8 cellular contexts compared by ENCODE assay signal in the genomic region with DNA sequence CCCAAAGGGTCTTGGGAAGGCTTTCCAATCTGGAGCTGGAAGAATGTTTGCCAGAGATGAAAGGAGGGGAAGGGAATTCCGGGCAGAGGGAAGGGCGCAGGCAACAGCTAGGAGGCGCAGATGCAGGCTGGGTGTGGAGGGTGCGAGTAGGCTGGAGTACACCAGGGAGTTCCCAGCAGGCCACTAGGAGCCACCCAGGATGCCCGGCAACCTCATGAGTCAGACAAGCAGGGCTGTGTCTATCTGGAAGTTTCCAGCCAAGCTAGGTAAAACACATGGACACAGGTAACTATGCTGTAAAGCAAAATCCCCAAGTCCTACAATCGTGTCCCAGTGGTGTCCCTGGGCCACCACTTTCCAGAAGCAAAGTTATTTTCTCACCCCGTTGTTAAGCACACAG. TPM values are rescaled to one million over a fixed set of nuclear protein-coding genes. Genes with fewer than 3 reads are reported as not detected.
DNase-seq lines count a peak whose midpoint lies in the region; ATAC-seq and TF ChIP-seq lines count a peak whose summit lies in the region.

No MANE protein-coding gene starts in this region.

- H3K4me3 ChIP-seq in tibial artery = peak overlapping the region; percentile 85 to 90

- ATAC-seq in GM19467 (IDR thresholded peaks at IDR 0.05; ENCODE audit: unreplicated experiment) = no peak

- peak; percentile 52 for DNase-seq in activated CD8-positive, alpha-beta memory T cell treated with anti-CD3 and anti-CD28 coated beads, Interleukin-2, amount 50 U/mL, for 48 hours
- no peak for DNase-seq in activated CD8-positive, alpha-beta memory T cell treated with anti-CD3 and anti-CD28 coated beads for 24 hours
- no peak for DNase-seq in activated T-helper 1 cell treated with anti-CD3 and anti-CD28 coated beads, Interleukin-12 subunit alpha, Interleukin-12 subunit beta, Interleukin-2, Interleukin-4 antibody, amounts not matched to agents 30 ng/mL and 10 ng/mL and 1 ng/mL, durations not matched to agents 14 hours and 24 hours and 36 hours (ENCODE audit: low spot score)
- DNase-seq in immature natural killer cell (no peak), tibial artery (peak in 1 of 2 donors; percentile 79), NCI-H2029 (lab: John Stamatoyannopoulos, UW) (no peak), NCI-H446 treated with DMSO at 0.1 percent for 48 hours (lab: John Stamatoyannopoulos, UW) (no peak)

- peak overlapping the region; percentile 73 for H3K27ac Mint-ChIP-seq in activated T-helper 1 cell treated with anti-CD3 and anti-CD28 coated beads, Interleukin-12 subunit alpha, Interleukin-12 subunit beta, Interleukin-2, Interleukin-4 antibody, amounts not matched to agents 30 ng/mL and 10 ng/mL and 1 ng/mL, durations not matched to agents 14 hours and 24 hours and 36 hours
- H3K27ac Mint-ChIP-seq in immature natural killer cell = peak overlapping the region in 3 of 6 donors; percentile 26 to 48 (median 46)

- H3K4me1 Mint-ChIP-seq in activated T-helper 1 cell treated with anti-CD3 and anti-CD28 coated beads, Interleukin-12 subunit alpha, Interleukin-12 subunit beta, Interleukin-2, Interleukin-4 antibody, amounts not matched to agents 30 ng/mL and 10 ng/mL and 1 ng/mL, durations not matched to agents 14 hours and 24 hours and 36 hours (ENCODE audit: low read depth) = peaks cover 33% of the 10 kb centered on the region
- peaks cover 11 to 20% of the 10 kb centered on the region in 2 donors for H3K4me1 Mint-ChIP-seq in immature natural killer cell

- H3K36me3 Mint-ChIP-seq in activated T-helper 1 cell treated with anti-CD3 and anti-CD28 coated beads, Interleukin-12 subunit alpha, Interleukin-12 subunit beta, Interleukin-2, Interleukin-4 antibody, amounts not matched to agents 30 ng/mL and 10 ng/mL and 1 ng/mL, durations not matched to agents 14 hours and 24 hours and 36 hours (ENCODE audit: low read depth) = no peaks in the 10 kb centered on the region
- no peaks in the 10 kb centered on the region for H3K36me3 Mint-ChIP-seq in immature natural killer cell

- TF ChIP-seq CTCF in tibial artery (IDR thresholded peaks at IDR 0.05) = no peak

- H3K4me3 Mint-ChIP-seq in activated T-helper 1 cell treated with anti-CD3 and anti-CD28 coated beads, Interleukin-12 subunit alpha, Interleukin-12 subunit beta, Interleukin-2, Interleukin-4 antibody, amounts not matched to agents 30 ng/mL and 10 ng/mL and 1 ng/mL, durations not matched to agents 14 hours and 24 hours and 36 hours = peak overlapping the region; percentile 84
- H3K4me3 Mint-ChIP-seq in immature natural killer cell = peak overlapping the region; percentile 61 to 77 (median 72)

- no peaks in the 10 kb centered on the region for H3K9me3 ChIP-seq in tibial artery

- H3K9me3 Mint-ChIP-seq in activated T-helper 1 cell treated with anti-CD3 and anti-CD28 coated beads, Interleukin-12 subunit alpha, Interleukin-12 subunit beta, Interleukin-2, Interleukin-4 antibody, amounts not matched to agents 30 ng/mL and 10 ng/mL and 1 ng/mL, durations not matched to agents 14 hours and 24 hours and 36 hours = no peaks in the 10 kb centered on the region
- H3K9me3 Mint-ChIP-seq in immature natural killer cell = no peaks in the 10 kb centered on the region

- peaks cover 0 to 51% (median 33%) of the 10 kb centered on the region in 4 donors for H3K4me1 ChIP-seq in tibial artery

- H3K36me3 ChIP-seq in tibial artery = no peaks in the 10 kb centered on the region

- H3K27ac ChIP-seq in tibial artery = peak overlapping the region; percentile 89 to 98

- no peaks in the 10 kb centered on the region for H3K27me3 ChIP-seq in tibial artery

- peaks cover 24% of the 10 kb centered on the region for H3K27me3 Mint-ChIP-seq in activated T-helper 1 cell treated with anti-CD3 and anti-CD28 coated beads, Interleukin-12 subunit alpha, Interleukin-12 subunit beta, Interleukin-2, Interleukin-4 antibody, amounts not matched to agents 30 ng/mL and 10 ng/mL and 1 ng/mL, durations not matched to agents 14 hours and 24 hours and 36 hours (ENCODE audit: insufficient read depth)
- H3K27me3 Mint-ChIP-seq in immature natural killer cell (ENCODE audit: low read depth in 3 of 3) = peaks cover 10 to 32% (median 21%) of the 10 kb centered on the region in 3 donors

- intact Hi-C loops in activated T-helper 1 cell treated with anti-CD3 and anti-CD28 coated beads, Interleukin-12 subunit alpha, Interleukin-12 subunit beta, Interleukin-2, Interleukin-4 antibody, amounts not matched to agents 30 ng/mL and 10 ng/mL and 1 ng/mL, durations not matched to agents 14 hours and 24 hours and 36 hours (cut with micrococcal nuclease) = loop anchor here (5.0 kb wide), 1 partner anchor 391 kb away; the partner anchor contains the start of genes EMC1 and MRTO4
- intact Hi-C loops in tibial artery (cut with DNase I; ENCODE audit: low total_unique reads) = no loop called here

RNA-seq across cellular contexts. Expression of gene NBL1, which starts 1.0 kb away (rescaled TPM):
- 53.0 and 55.5 TPM in 2 replicates for total RNA-seq in activated T-helper 1 cell treated with anti-CD3 and anti-CD28 coated beads, Interleukin-12 subunit alpha, Interleukin-12 subunit beta, Interleukin-2, Interleukin-4 antibody, amounts not matched to agents 30 ng/mL and 10 ng/mL and 1 ng/mL, durations not matched to agents 14 hours and 24 hours and 36 hours
- polyA plus RNA-seq in immature natural killer cell = 1 to 10 TPM in 1 of 3 donors, under 1 TPM in 1, not detected in 1; 0.44 to 2.7 TPM

RNA-seq across cellular contexts. Expression of gene HTR6, which starts 21.6 kb away (rescaled TPM):
- not detected in 2 replicates for total RNA-seq in activated T-helper 1 cell treated with anti-CD3 and anti-CD28 coated beads, Interleukin-12 subunit alpha, Interleukin-12 subunit beta, Interleukin-2, Interleukin-4 antibody, amounts not matched to agents 30 ng/mL and 10 ng/mL and 1 ng/mL, durations not matched to agents 14 hours and 24 hours and 36 hours
- polyA plus RNA-seq in immature natural killer cell = not detected
